In genomic region chr22:37267128-37267587, GRCh38 we compare ENCODE assay signal across 8 cellular contexts. TPM values are rescaled to one million over a fixed set of nuclear protein-coding genes. Genes with fewer than 3 reads are reported as not detected.
DNase-seq lines count a peak whose midpoint lies in the region; ATAC-seq, FAIRE-seq and TF ChIP-seq lines count a peak whose summit lies in the region.

No MANE protein-coding gene starts in this region.

- no peaks in the 10 kb centered on the region for H3K9me3 Mint-ChIP-seq in CD4-positive, alpha-beta T cell
- peaks cover 15% of the 10 kb centered on the region for H3K9me3 Mint-ChIP-seq in activated CD4-positive, alpha-beta memory T cell treated with anti-CD3 and anti-CD28 coated beads for 36 hours
- H3K9me3 Mint-ChIP-seq in natural killer cell: no peaks in the 10 kb centered on the region

- H2AK5ac ChIP-seq in H1 (ENCODE audit: low read depth, low read length): no peak overlapping the region

- H3K4me2 ChIP-seq in H1 (ENCODE audit: insufficient read depth in 1 of 2, low read depth in 2 of 2, low read length in 2 of 2): no peak overlapping the region; a peak in 1 of 4 replicates

- H3K27me3 Mint-ChIP-seq in CD4-positive, alpha-beta T cell: no peaks in the 10 kb centered on the region
- no peaks in the 10 kb centered on the region for H3K27me3 Mint-ChIP-seq in activated CD4-positive, alpha-beta memory T cell treated with anti-CD3 and anti-CD28 coated beads for 36 hours
- H3K27me3 Mint-ChIP-seq in natural killer cell (ENCODE audit: low read depth in 2 of 2): peaks cover 0 to 6% of the 10 kb centered on the region in 2 donors

- H3K36me3 ChIP-seq in H1 (ENCODE audit: control insufficient read depth in 2 of 4, insufficient read depth in 4 of 4, low read length in 3 of 4) (no peaks in the 10 kb centered on the region), stomach smooth muscle (ENCODE audit: control insufficient read depth in 2 of 2, insufficient read depth in 2 of 2, low read length in 2 of 2) (no peaks in the 10 kb centered on the region)

- H2BK120ac ChIP-seq in H1 (replicated peaks; ENCODE audit: low read depth, low read length): no peak overlapping the region

- H4K8ac ChIP-seq in H1 (ENCODE audit: extremely low read depth, insufficient read depth, low read length): no peak overlapping the region

- H3K4ac ChIP-seq in H1 (replicated peaks; ENCODE audit: insufficient read length, low read depth, low read length): no peak overlapping the region

- peak; percentile 46 to 80 (median 67) for DNase-seq in CD4-positive, alpha-beta T cell
- DNase-seq in LNCaP clone FGC (ENCODE audit: low read depth) (no peak), H1 (ENCODE audit: low read depth in 1 of 2, low spot score in 2 of 2) (peak in 1 of 2 experiments; percentile 96), natural killer cell (peak; percentile 76), DMS153 treated with DMSO at 0.1 percent for 48 hours (lab: John Stamatoyannopoulos, UW; ENCODE audit: unreplicated experiment) (no peak)
- DNase-seq in activated CD4-positive, alpha-beta memory T cell treated with anti-CD3 and anti-CD28 coated beads for 36 hours: peak; percentile 81

- H2BK20ac ChIP-seq in H1 (ENCODE audit: low read length): no peak overlapping the region

- no peak overlapping the region for H3K23ac ChIP-seq in H1 (ENCODE audit: insufficient read length)

- peak overlapping the region; percentile 91 for H3K27ac Mint-ChIP-seq in CD4-positive, alpha-beta T cell
- peak overlapping the region; percentile 92 for H3K27ac Mint-ChIP-seq in activated CD4-positive, alpha-beta memory T cell treated with anti-CD3 and anti-CD28 coated beads for 36 hours
- H3K27ac Mint-ChIP-seq in natural killer cell: peak overlapping the region; percentile 88 to 96

- H3K23me2 ChIP-seq in H1 (ENCODE audit: low read depth, low read length): 0 out of 2 replicates have a peak, but pooled peaks cover 2% of the 10 kb centered on the region

- H3K4me1 ChIP-seq in H1 (replicated peaks in 1 of 4; ENCODE audit: control insufficient read depth in 3 of 4, insufficient read depth in 4 of 4, low read length in 3 of 4): peaks cover 0 to 2% (median 0%) of the 10 kb centered on the region in 4 experiments; a peak in 1 of 7 replicates
- no peaks in the 10 kb centered on the region for H3K4me1 ChIP-seq in stomach smooth muscle (ENCODE audit: control insufficient read depth, insufficient read depth, low read length)

- peaks cover 40% of the 10 kb centered on the region for H3K4me1 Mint-ChIP-seq in CD4-positive, alpha-beta T cell (ENCODE audit: low read depth)
- H3K4me1 Mint-ChIP-seq in activated CD4-positive, alpha-beta memory T cell treated with anti-CD3 and anti-CD28 coated beads for 36 hours (ENCODE audit: low read depth): peaks cover 34% of the 10 kb centered on the region
- H3K4me1 Mint-ChIP-seq in natural killer cell: peaks cover 24% of the 10 kb centered on the region in 2 donors

- POLR2A ChIA-PET in CD4-positive, alpha-beta T cell (lab: Charles Lee): interaction anchor here (0.6 to 3.8 kb wide), 7 partner anchors 16 to 1409 kb away, joined by 3 to 20 read pairs (median 8); partner anchors contain the start of genes CYTH4 and RAC2
- POLR2A ChIA-PET in activated CD4-positive, alpha-beta memory T cell treated with anti-CD3 and anti-CD28 coated beads for 36 hours (lab: Charles Lee): interaction anchor here (1.0 to 1.1 kb wide), 2 partner anchors 14 to 16 kb away, joined by 3 read pairs; no protein-coding TSS in a partner anchor
- POLR2A ChIA-PET in H1 (lab: Charles Lee; ENCODE audit: partially characterized antibody): interaction anchor here (0.7 kb wide), 1 partner anchor 9 kb away, joined by 3 read pairs; no protein-coding TSS in a partner anchor

- H3K36me3 Mint-ChIP-seq in CD4-positive, alpha-beta T cell (ENCODE audit: low read depth): peaks cover 7% of the 10 kb centered on the region
- H3K36me3 Mint-ChIP-seq in activated CD4-positive, alpha-beta memory T cell treated with anti-CD3 and anti-CD28 coated beads for 36 hours: no peaks in the 10 kb centered on the region
- no peaks in the 10 kb centered on the region for H3K36me3 Mint-ChIP-seq in natural killer cell

- TF ChIP-seq RAD21 in H1 (IDR thresholded peaks at IDR 0.05 in 1 of 2, conservative IDR thresholded peaks at IDR 0.05 in 1 of 2; ENCODE audit: low read depth in 2 of 2, low read length in 2 of 2): peak; percentile 75 to 87

- no peak overlapping the region for H2BK12ac ChIP-seq in H1 (ENCODE audit: low read depth, low read length)

- H2AFZ ChIP-seq in H1 (ENCODE audit: low read length): 0 out of 2 replicates have a peak overlapping the region, but pooled peaks have one; percentile 19

- H3K27ac ChIP-seq in CD4-positive, alpha-beta T cell (ENCODE audit: low read depth, low read length): peak overlapping the region; percentile 67
- H3K27ac ChIP-seq in H1 (ENCODE audit: low read depth, low read length) (no peak overlapping the region), stomach smooth muscle (ENCODE audit: low read length) (no peak overlapping the region)

- ATAC-seq in CD4-positive, alpha-beta T cell (ENCODE audit: poor library complexity): peak; percentile 91
- peak; percentile 73 for ATAC-seq in GM19463 (IDR thresholded peaks at IDR 0.05; ENCODE audit: unreplicated experiment)
- peak; percentile 90 to 95 (median 95) for ATAC-seq in natural killer cell

- 34% methylated on average over 22 of the region's 22 CpGs; no CpG with 5 or more reads in 1 of the 2 experiments for WGBS in H1 (ENCODE audit: extremely low coverage in 1 of 2, insufficient coverage in 1 of 2, insufficient read length in 1 of 2, insufficient replicate concordance in 2 of 2, low coverage in 1 of 2, low lambda C conversion rate in 2 of 2, missing lambda C conversion rate in 1 of 2), 2 experiments

- H3K4me3 Mint-ChIP-seq in CD4-positive, alpha-beta T cell: peak overlapping the region; percentile 87
- peak overlapping the region; percentile 86 for H3K4me3 Mint-ChIP-seq in activated CD4-positive, alpha-beta memory T cell treated with anti-CD3 and anti-CD28 coated beads for 36 hours
- H3K4me3 Mint-ChIP-seq in natural killer cell: peak overlapping the region; percentile 89

- no peak overlapping the region for H3K18ac ChIP-seq in H1 (ENCODE audit: extremely low read depth, low read length)

- no peak for TF ChIP-seq EP300 in H1 (IDR thresholded peaks at IDR 0.05; ENCODE audit: borderline replicate concordance in 1 of 2, low read depth in 2 of 2, low read length in 2 of 2)

- no peak overlapping the region for H2BK5ac ChIP-seq in H1 (ENCODE audit: low read depth, low read length)

- no peak overlapping the region for H3K9ac ChIP-seq in H1 (replicated peaks in 1 of 4; ENCODE audit: extremely low read depth in 1 of 4, low read depth in 3 of 4, low read length in 3 of 4)
- H3K9ac ChIP-seq in stomach smooth muscle (ENCODE audit: low read length in 2 of 2): no peak overlapping the region

- H3K56ac ChIP-seq in H1 (replicated peaks; ENCODE audit: insufficient read length, low read depth, low read length): no peak overlapping the region

- no peak overlapping the region for H4K91ac ChIP-seq in H1 (replicated peaks; ENCODE audit: insufficient read length, low read length)

- CTCF ChIA-PET in CD4-positive, alpha-beta T cell (lab: Charles Lee): interaction anchor here (0.8 to 1.5 kb wide), 8 partner anchors 8 to 290 kb away, joined by 3 to 5 read pairs (median 3); no protein-coding TSS in a partner anchor
- CTCF ChIA-PET in activated CD4-positive, alpha-beta memory T cell treated with anti-CD3 and anti-CD28 coated beads for 36 hours (lab: Charles Lee): interaction anchor here (0.7 to 2.1 kb wide), 19 partner anchors 9 to 487 kb away, joined by 3 to 16 read pairs (median 6); partner anchors contain the start of genes CYTH4 and RAC2
- CTCF ChIA-PET in H1 (lab: Charles Lee; ENCODE audit: partially characterized antibody): interaction anchor here (0.7 to 6.9 kb wide), 27 partner anchors 7 to 411 kb away, joined by 3 to 48 read pairs (median 5); partner anchors contain the start of genes CYTH4 and RAC2

- H3K27me3 ChIP-seq in CD4-positive, alpha-beta T cell (ENCODE audit: control insufficient read depth, insufficient read depth, low read length): no peaks in the 10 kb centered on the region
- H3K27me3 ChIP-seq in H1 (replicated peaks in 1 of 4; ENCODE audit: control insufficient read depth in 3 of 4, extremely low read depth in 1 of 4, insufficient read depth in 3 of 4, low read length in 3 of 4): no peaks in the 10 kb centered on the region
- peaks cover 10 to 17% of the 10 kb centered on the region in 2 donors for H3K27me3 ChIP-seq in stomach smooth muscle (ENCODE audit: control insufficient read depth in 1 of 2, insufficient read depth in 2 of 2, low read length in 2 of 2)

- peak; percentile 99 for TF ChIP-seq CTCF in CD4-positive, alpha-beta T cell (IDR thresholded peaks at IDR 0.05)
- TF ChIP-seq CTCF in LNCaP clone FGC (IDR thresholded peaks at IDR 0.05; ENCODE audit: control insufficient read depth, extremely low read depth, insufficient read depth) (peak; percentile 61), H1 (IDR thresholded peaks at IDR 0.05; ENCODE audit: control extremely low read depth in 1 of 3, insufficient read depth in 1 of 3, low read depth in 1 of 3, low read length in 3 of 3) (peak; percentile 66 to 91 (median 75)), natural killer cell (IDR thresholded peaks at IDR 0.05) (peak; percentile 91)

- intact Hi-C loops in CD4-positive, alpha-beta T cell (cut with DNase I, micrococcal nuclease): loop anchor here (1.0 to 5.0 kb wide), 7 partner anchors 18 to 300 kb away; no protein-coding TSS in a partner anchor
- intact Hi-C loops in activated CD4-positive, alpha-beta memory T cell treated with anti-CD3 and anti-CD28 coated beads for 36 hours (cut with micrococcal nuclease): loop anchor here (1.0 to 2.0 kb wide), 3 partner anchors 18 to 190 kb away; no protein-coding TSS in a partner anchor
- intact Hi-C loops in natural killer cell (cut with micrococcal nuclease): loop anchor here (1.0 kb wide), 1 partner anchor 190 kb away; no protein-coding TSS in a partner anchor

- TF ChIP-seq POLR2A in H1 (IDR thresholded peaks at IDR 0.05; ENCODE audit: control extremely low read depth in 1 of 2, low read depth in 2 of 2, low read length in 2 of 2): no peak

- H4K5ac ChIP-seq in H1 (ENCODE audit: insufficient read length, low read depth, low read length): no peak overlapping the region

- H4K20me1 ChIP-seq in H1 (replicated peaks in 1 of 2; ENCODE audit: control insufficient read depth in 1 of 2, insufficient read depth in 2 of 2, low read length in 2 of 2): no peaks in the 10 kb centered on the region

- peak overlapping the region; percentile 13; the same call in 1 of the 2 replicates for H3K4me3 ChIP-seq in LNCaP clone FGC (ENCODE audit: low read depth, low read length)
- 0 out of 8 replicates have a peak overlapping the region, but pooled peaks of 1 of the 4 experiments have one; percentile 10 for H3K4me3 ChIP-seq in H1 (ENCODE audit: extremely low read depth in 1 of 4, insufficient read depth in 2 of 4, low read depth in 3 of 4, low read length in 4 of 4)
- H3K4me3 ChIP-seq in stomach smooth muscle (ENCODE audit: low read length in 2 of 2): peak overlapping the region; percentile 8 to 35

- H3K79me1 ChIP-seq in H1 (ENCODE audit: low read depth, low read length): no peaks in the 10 kb centered on the region

- peaks cover 11% of the 10 kb centered on the region for H3K9me3 ChIP-seq in CD4-positive, alpha-beta T cell (ENCODE audit: control insufficient read depth, low read length)
- H3K9me3 ChIP-seq in H1 (ENCODE audit: insufficient read depth in 2 of 2, low read depth in 1 of 2, low read length in 1 of 2) (peaks cover 12% of the 10 kb centered on the region in 2 experiments), stomach smooth muscle (ENCODE audit: control insufficient read depth in 2 of 2, low read length in 2 of 2) (peaks cover 5 to 15% of the 10 kb centered on the region in 2 donors)

- H3K14ac ChIP-seq in H1 (ENCODE audit: insufficient read length): no peak overlapping the region

- no peak for FAIRE-seq in H1 (lab: Jason Lieb, UNC)

- H2BK15ac ChIP-seq in H1 (ENCODE audit: low read length): no peak overlapping the region

- no peaks in the 10 kb centered on the region for H3K79me2 ChIP-seq in H1 (ENCODE audit: control insufficient read depth in 1 of 2, insufficient read depth in 2 of 2, low read length in 2 of 2)

RNA-seq across cellular contexts. Expression of gene CYTH4, which starts 15.2 kb away (rescaled TPM):
- 100 to 1,000 TPM; 134 to 138 TPM for total RNA-seq in CD4-positive, alpha-beta T cell
- total RNA-seq in activated CD4-positive, alpha-beta memory T cell treated with anti-CD3 and anti-CD28 coated beads for 36 hours: 10 to 100 TPM; 58.7 to 60.5 TPM
- total RNA-seq in H1 (2021; fragmentation: NEBNext Ultra II Directional; extraction: Animal tissue kit (Norgen Biotek cat#: 25700)): not detected in 2 replicates
- polyA plus RNA-seq in H1 (2011; rRNA removed): 0.08 and 0.09 TPM in 2 replicates
- 0.43 TPM for polyA plus RNA-seq in H1 (2011; cell fraction: cytosol; rRNA removed)
- 0.16 TPM for polyA plus RNA-seq in H1 (2011; cell fraction: nucleus; rRNA removed)
- polyA plus RNA-seq in H1 (2012, experiment 1 of 2): 0.07 to 0.11 TPM in 2 of 4 replicates, not detected in the others
- polyA plus RNA-seq in H1 (2012, experiment 2 of 2): not detected
- 0.02 TPM for polyA plus RNA-seq in H1 (2013, experiment 1 of 2)
- polyA plus RNA-seq in H1 (2013, experiment 2 of 2): 0.04 TPM
- polyA minus RNA-seq in H1 (2011; rRNA and poly(A)+ RNA removed): 0.10 TPM in 1 of 2 replicates, not detected in the other
- polyA minus RNA-seq in H1 (2011; cell fraction: cytosol; rRNA and poly(A)+ RNA removed): not detected
- polyA minus RNA-seq in H1 (2011; cell fraction: nucleus; rRNA and poly(A)+ RNA removed): not detected
- 100 to 1,000 TPM; 219 to 260 (median 249) TPM for total RNA-seq in natural killer cell

RNA-seq across cellular contexts. Expression of gene RAC2, which starts 23.1 kb away (rescaled TPM):
- 100 to 1,000 TPM; 174 to 180 TPM for total RNA-seq in CD4-positive, alpha-beta T cell
- 100 to 1,000 TPM; 714 to 727 TPM for total RNA-seq in activated CD4-positive, alpha-beta memory T cell treated with anti-CD3 and anti-CD28 coated beads for 36 hours
- 2.1 and 2.3 TPM in 2 replicates for total RNA-seq in H1 (2021; fragmentation: NEBNext Ultra II Directional; extraction: Animal tissue kit (Norgen Biotek cat#: 25700))
- polyA plus RNA-seq in H1 (2011; rRNA removed): 4.3 and 6.1 TPM in 2 replicates
- polyA plus RNA-seq in H1 (2011; cell fraction: cytosol; rRNA removed): 1.5 TPM
- polyA plus RNA-seq in H1 (2011; cell fraction: nucleus; rRNA removed): 6.4 TPM
- 1.6 to 3.7 TPM (median 2.8 TPM) in 4 replicates for polyA plus RNA-seq in H1 (2012, experiment 1 of 2)
- 1.8 TPM for polyA plus RNA-seq in H1 (2012, experiment 2 of 2)
- 4.4 TPM for polyA plus RNA-seq in H1 (2013, experiment 1 of 2)
- polyA plus RNA-seq in H1 (2013, experiment 2 of 2): 4.1 TPM
- 1.7 and 2.9 TPM in 2 replicates for polyA minus RNA-seq in H1 (2011; rRNA and poly(A)+ RNA removed)
- polyA minus RNA-seq in H1 (2011; cell fraction: cytosol; rRNA and poly(A)+ RNA removed): 3.2 TPM
- 3.7 TPM for polyA minus RNA-seq in H1 (2011; cell fraction: nucleus; rRNA and poly(A)+ RNA removed)
- total RNA-seq in natural killer cell: 100 to 1,000 TPM; 647 to 744 (median 741) TPM

RNA-seq across cellular contexts. Expression of gene SSTR3, which starts 54.9 kb away (rescaled TPM):
- 1 to 10 TPM; 1.9 to 2.1 TPM for total RNA-seq in CD4-positive, alpha-beta T cell
- total RNA-seq in activated CD4-positive, alpha-beta memory T cell treated with anti-CD3 and anti-CD28 coated beads for 36 hours: 1 to 10 TPM; 8.5 to 9.3 TPM
- total RNA-seq in H1 (2021; fragmentation: NEBNext Ultra II Directional; extraction: Animal tissue kit (Norgen Biotek cat#: 25700)): 0.22 and 0.54 TPM in 2 replicates
- polyA plus RNA-seq in H1 (2011; rRNA removed): 0.61 and 0.77 TPM in 2 replicates
- polyA plus RNA-seq in H1 (2011; cell fraction: cytosol; rRNA removed): 0.54 TPM
- 0.53 TPM for polyA plus RNA-seq in H1 (2011; cell fraction: nucleus; rRNA removed)
- 0.47 to 1.0 TPM (median 0.80 TPM) in 4 replicates for polyA plus RNA-seq in H1 (2012, experiment 1 of 2)
- polyA plus RNA-seq in H1 (2012, experiment 2 of 2): 0.73 TPM
- 0.14 TPM for polyA plus RNA-seq in H1 (2013, experiment 1 of 2)
- 0.17 TPM for polyA plus RNA-seq in H1 (2013, experiment 2 of 2)
- 0.35 and 1.2 TPM in 2 replicates for polyA minus RNA-seq in H1 (2011; rRNA and poly(A)+ RNA removed)
- polyA minus RNA-seq in H1 (2011; cell fraction: cytosol; rRNA and poly(A)+ RNA removed): 0.73 TPM
- 0.50 TPM for polyA minus RNA-seq in H1 (2011; cell fraction: nucleus; rRNA and poly(A)+ RNA removed)
- under 1 TPM; 0.20 to 0.64 (median 0.23) TPM for total RNA-seq in natural killer cell

Comparison
In these comparisons a context has a peak if more than half of its experiments do, and no peak if none do; other contexts are left out.
1. DNase-seq: peak in CD4-positive, alpha-beta T cell (10 of 10), activated CD4-positive, alpha-beta memory T cell treated with anti-CD3 and anti-CD28 coated beads for 36 hours (single experiment) and natural killer cell (single experiment); none in LNCaP clone FGC (single experiment) and DMS153 treated with DMSO at 0.1 percent for 48 hours (single experiment).
2. RNA of gene CYTH4, which starts 15.2 kb away (total RNA-seq): 219 to 260 TPM in natural killer cell, 134 to 138 TPM in CD4-positive, alpha-beta T cell and 58.7 to 60.5 TPM in activated CD4-positive, alpha-beta memory T cell treated with anti-CD3 and anti-CD28 coated beads for 36 hours; not detected in H1; every median in the first group is over 10 times any median in the second.
3. RNA of gene RAC2, which starts 23.1 kb away (total RNA-seq): 647 to 744 TPM in natural killer cell, 714 to 727 TPM in activated CD4-positive, alpha-beta memory T cell treated with anti-CD3 and anti-CD28 coated beads for 36 hours and 174 to 180 TPM in CD4-positive, alpha-beta T cell; 2.1 to 2.3 TPM in H1; every median in the first group is over 10 times any median in the second.
4. Peak in every context shown above with its lines, with median percentiles within 50 percentile points of each other: ATAC-seq, H3K27ac Mint-ChIP-seq, H3K4me3 Mint-ChIP-seq and CTCF ChIP-seq.